ENCODE assay signal across 1 cellular context in the genomic region with DNA sequence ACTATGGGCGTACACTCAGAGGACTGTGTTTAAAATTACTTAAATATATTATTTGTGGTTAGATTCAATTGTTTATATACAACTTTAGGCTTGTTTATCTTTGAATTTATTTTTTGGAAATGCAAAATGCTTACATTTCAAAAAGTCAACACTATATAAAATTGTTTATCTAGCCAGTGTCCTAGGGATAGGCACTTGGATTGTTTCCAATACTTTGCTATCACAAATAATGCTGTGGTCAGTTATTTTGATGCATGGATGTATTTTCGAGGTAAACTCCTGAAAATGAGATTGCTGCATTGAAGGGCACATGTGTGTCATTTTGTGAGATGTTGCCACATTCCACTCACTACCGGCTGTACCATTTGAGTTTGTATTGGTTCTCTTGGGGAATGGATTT.
TF ChIP-seq lines count a peak whose summit lies in the region.

No MANE protein-coding gene starts in this region.

TF ChIP-seq in GM23338, 12 proteins besides CTCF, POLR2A, EP300 and RAD21 (continued from another document):
- TF ChIP-seq STAT1 (IDR thresholded peaks at IDR 0.05; ENCODE audit: unreplicated experiment), result no peak
- TF ChIP-seq POLR2AphosphoS5 (IDR thresholded peaks at IDR 0.05; ENCODE audit: low read depth), result no peak
